In the genomic region with DNA sequence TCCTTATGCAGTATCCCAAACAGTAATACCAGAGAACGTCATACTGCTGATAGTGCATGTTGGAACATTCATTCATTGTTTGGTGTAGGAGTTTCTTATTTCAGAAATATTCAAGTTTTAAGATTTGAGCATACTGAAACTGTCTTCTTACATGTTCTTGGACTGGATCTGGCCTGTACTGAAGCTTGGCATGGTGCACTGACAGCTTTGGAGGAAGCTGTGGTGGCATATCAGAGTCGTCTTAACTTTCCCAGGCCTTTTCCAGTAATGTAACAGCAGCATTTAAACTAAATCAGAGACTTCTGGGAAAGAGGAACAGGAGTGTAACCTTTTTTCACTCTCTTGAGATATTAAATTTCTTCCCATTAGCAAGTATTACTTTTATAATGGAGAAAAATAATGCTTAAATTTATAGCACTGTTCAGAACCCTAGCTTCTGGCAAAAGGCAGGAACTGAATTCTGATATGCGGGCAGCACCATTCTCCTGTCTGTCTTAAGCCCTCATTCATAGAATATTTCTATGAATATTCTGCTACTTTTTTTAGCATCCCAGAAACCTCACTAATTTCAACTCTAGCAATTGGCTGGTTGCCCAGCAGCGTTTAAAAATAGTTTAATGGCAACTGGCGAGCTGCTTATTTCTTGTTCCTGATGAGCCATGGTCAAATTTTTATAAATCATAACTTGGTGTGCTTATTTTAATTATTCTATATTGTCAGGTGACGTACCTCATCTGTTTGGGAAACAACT, we compare ENCODE assay signal across 12 cellular contexts. TPM values are rescaled to one million over a fixed set of nuclear protein-coding genes. Genes with fewer than 3 reads are reported as not detected.
DNase-seq lines count a peak whose midpoint lies in the region; ATAC-seq, FAIRE-seq and TF ChIP-seq lines count a peak whose summit lies in the region.
"Had no signal": no experiment of that assay in that cellular context is flagged by ENCODE, and none has a peak within 500 bp of the region (broad histone marks: within the 10 kb centered on the region; RNA-seq: fewer than 3 reads in every experiment).

No MANE protein-coding gene starts in this region.

- no peak overlapping the region for H2BK5ac ChIP-seq in mesenchymal stem cell (ENCODE audit: low read depth, low read length, poor library complexity, severe bottlenecking)

- H3K36me3 ChIP-seq in colonic mucosa (no peaks in the 10 kb centered on the region), mesenchymal stem cell (ENCODE audit: control insufficient read depth in 1 of 2, insufficient read depth in 2 of 2, low read depth in 1 of 2, low read length in 2 of 2) (peaks cover 2 to 46% of the 10 kb centered on the region in 2 experiments)

- H3K27ac ChIP-seq in colonic mucosa (no peak overlapping the region), mesenchymal stem cell (ENCODE audit: low read length, poor library complexity, severe bottlenecking) (no peak overlapping the region)
- H3K27ac ChIP-seq: 22Rv1 had no signal

- no peak overlapping the region for H3K4ac ChIP-seq in mesenchymal stem cell (ENCODE audit: low read depth in 1 of 2, low read length in 2 of 2)

- no peak overlapping the region for H4K8ac ChIP-seq in mesenchymal stem cell (ENCODE audit: low read length)

- no peak overlapping the region for H3K4me3 ChIP-seq in colonic mucosa
- no peak overlapping the region for H3K4me3 ChIP-seq in mesenchymal stem cell (ENCODE audit: insufficient read depth in 1 of 2, low read depth in 1 of 2, low read length in 2 of 2)

- no peak overlapping the region for H3K23ac ChIP-seq in mesenchymal stem cell (ENCODE audit: low read length in 2 of 2)

- H3K79me1 ChIP-seq in mesenchymal stem cell (replicated peaks; ENCODE audit: low read length, poor library complexity, severe bottlenecking): peaks cover 15% of the 10 kb centered on the region

- no peak overlapping the region for H2BK15ac ChIP-seq in mesenchymal stem cell (ENCODE audit: low read depth, poor library complexity, severe bottlenecking)

- no peak overlapping the region for H2AFZ ChIP-seq in mesenchymal stem cell (ENCODE audit: low read depth, low read length)

- intact Hi-C loops in colonic mucosa (cut with DNase I): no loop called here

- no peak overlapping the region for H2AK5ac ChIP-seq in mesenchymal stem cell (ENCODE audit: low read length, severe bottlenecking)

- H3K4me2 ChIP-seq in mesenchymal stem cell (ENCODE audit: low read length, poor library complexity, severe bottlenecking): no peak overlapping the region

- 88% methylated on average over 4 of the region's 6 CpGs for WGBS in mesenchymal stem cell

- H3K9ac ChIP-seq in colonic mucosa (ENCODE audit: low read depth in 2 of 2, low read length in 2 of 2) (no peak overlapping the region), mesenchymal stem cell (ENCODE audit: low read length) (peak overlapping the region; percentile 39)

- no peak for TF ChIP-seq CTCF in colonic mucosa (IDR thresholded peaks at IDR 0.05)

- H3K14ac ChIP-seq in mesenchymal stem cell (ENCODE audit: low read length in 2 of 2): no peak overlapping the region

- H4K91ac ChIP-seq in mesenchymal stem cell (ENCODE audit: low read length): no peak overlapping the region

- H3K9me3 ChIP-seq in colonic mucosa (no peaks in the 10 kb centered on the region), mesenchymal stem cell (ENCODE audit: control insufficient read depth, low read length) (no peaks in the 10 kb centered on the region)

- H3K18ac ChIP-seq in mesenchymal stem cell (ENCODE audit: low read depth in 1 of 2, low read length in 2 of 2): peak overlapping the region in 1 of 2 experiments; percentile 48

- H3K27me3 ChIP-seq in colonic mucosa (no peaks in the 10 kb centered on the region), mesenchymal stem cell (ENCODE audit: control insufficient read depth in 1 of 2, insufficient read depth in 1 of 2, low read length in 2 of 2) (no peaks in the 10 kb centered on the region)

- H3K4me1 ChIP-seq in colonic mucosa: no peaks in the 10 kb centered on the region
- peaks cover 2% of the 10 kb centered on the region for H3K4me1 ChIP-seq in mesenchymal stem cell (ENCODE audit: control insufficient read depth, insufficient read depth, low read depth, low read length)

- FAIRE-seq in HTR-8/SVneo (lab: Jason Lieb, UNC): no peak

- no peak for ATAC-seq in GM18907 (IDR thresholded peaks at IDR 0.05; ENCODE audit: unreplicated experiment)
- ATAC-seq: activated naive CD8-positive, alpha-beta T cell treated with anti-CD3 and anti-CD28 coated beads, Interleukin-2, amount 50 U/mL, for 24 hours had no signal

- H2BK120ac ChIP-seq in mesenchymal stem cell (ENCODE audit: low read depth, low read length): no peak overlapping the region

- no peak overlapping the region for H2BK12ac ChIP-seq in mesenchymal stem cell (ENCODE audit: low read length in 2 of 2)

- DNase-seq in DMS 273 (lab: John Stamatoyannopoulos, UW; ENCODE audit: unreplicated experiment) (peak; percentile 58), DMS 273 treated with DMSO at 0.1 percent for 48 hours (lab: John Stamatoyannopoulos, UW) (no peak), colonic mucosa (peak; percentile 31), mesenchymal stem cell (peak; percentile 46), ureter (ENCODE audit: low spot score) (peak; percentile 59), activated T-cell treated with anti-CD3 and anti-CD28 coated beads for 4 hours (no peak), HTR-8/SVneo (ENCODE audit: insufficient read length, low spot score) (no peak)
- DNase-seq: activated CD4-positive, alpha-beta T cell treated with anti-CD3 and anti-CD28 coated beads, Interleukin-2, amount 50 U/mL, for 1 hour; activated naive CD8-positive, alpha-beta T cell treated with anti-CD3 and anti-CD28 coated beads, Interleukin-2, amount 50 U/mL, for 24 hours; glutamatergic neuron had no signal

RNA-seq across cellular contexts. Expression of gene DNAJC13, which starts 31.1 kb away (rescaled TPM):
- total RNA-seq in colonic mucosa (10 to 100 TPM; 41.3 to 51.3 TPM), ureter (68.3 TPM)
- 28.5 TPM for polyA plus RNA-seq in mesenchymal stem cell (2013, experiment 1 of 2)
- 28.5 TPM for polyA plus RNA-seq in mesenchymal stem cell (2013, experiment 2 of 2)

Comparison
In these comparisons a context has a peak if more than half of its experiments do, and no peak if none do; other contexts are left out.
1. DNase-seq: peak in DMS 273 (single experiment), colonic mucosa (single experiment), mesenchymal stem cell (single experiment) and ureter (single experiment); none in DMS 273 treated with DMSO at 0.1 percent for 48 hours (single experiment), activated T-cell treated with anti-CD3 and anti-CD28 coated beads for 4 hours (single experiment) and HTR-8/SVneo (single experiment).